14 cellular contexts compared by ENCODE assay signal in the genomic region with DNA sequence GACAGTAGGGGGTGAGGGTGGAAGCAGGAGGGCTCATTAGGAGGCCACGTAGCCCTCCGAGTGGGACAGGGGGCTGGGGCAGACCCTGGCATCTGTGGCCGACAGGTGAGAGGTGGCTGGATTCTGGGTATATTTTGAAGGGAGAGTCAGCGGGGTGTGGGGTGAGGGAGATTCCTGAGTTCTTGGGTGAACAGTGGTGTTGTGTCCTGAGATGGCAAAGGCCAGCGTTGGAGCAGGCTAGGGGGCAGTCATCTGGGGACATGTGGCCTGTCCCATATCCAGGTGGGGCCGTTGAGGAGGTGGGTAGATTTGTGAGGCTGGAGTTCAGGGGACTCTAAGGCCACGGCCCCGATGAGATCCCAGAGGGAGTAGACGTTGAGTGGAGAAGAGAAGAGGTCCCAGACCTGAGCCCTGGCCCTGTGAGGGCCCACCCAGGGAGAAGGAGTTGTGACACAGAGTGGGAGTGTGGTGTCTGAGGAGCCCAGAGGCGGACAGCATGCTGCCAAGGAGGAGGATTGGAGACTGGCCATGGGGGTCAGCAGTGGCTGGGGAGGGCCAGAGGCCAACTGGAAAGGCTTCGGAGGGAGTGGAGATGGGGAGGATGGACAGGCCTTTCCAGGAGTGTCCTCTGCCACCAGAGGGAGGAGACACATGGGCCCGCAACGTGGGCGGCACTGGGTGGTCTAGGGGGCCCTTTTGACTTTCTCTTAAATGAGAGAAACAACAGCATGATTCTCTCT. TPM values are rescaled to one million over a fixed set of nuclear protein-coding genes. Genes with fewer than 3 reads are reported as not detected.
DNase-seq lines count a peak whose midpoint lies in the region; ATAC-seq and TF ChIP-seq lines count a peak whose summit lies in the region.
"Had no signal": no experiment of that assay in that cellular context is flagged by ENCODE, and none has a peak within 500 bp of the region (broad histone marks: within the 10 kb centered on the region; RNA-seq: fewer than 3 reads in every experiment).

No MANE protein-coding gene starts in this region.

- H3F3A ChIP-seq in SU-DHL-6 (ENCODE audit: insufficient read depth), result peaks cover 21% of the 10 kb centered on the region

- no peak for TF ChIP-seq CTCF in SU-DHL-6 (IDR thresholded peaks at IDR 0.05; ENCODE audit: insufficient read depth, low read length, poor library complexity, severe bottlenecking)

- no peaks in the 10 kb centered on the region for H3K79me2 ChIP-seq in SU-DHL-6 (ENCODE audit: insufficient read depth, low read length)

- H3K27ac ChIP-seq in SU-DHL-6 (ENCODE audit: low read depth, low read length) (peak overlapping the region; percentile 71), thymus (ENCODE audit: low read depth) (peak overlapping the region; percentile 47)
- H3K27ac ChIP-seq: heart left ventricle, vagina had no signal

- H3K27ac Mint-ChIP-seq in activated naive CD4-positive, alpha-beta T cell treated with anti-CD3 and anti-CD28 coated beads, Interleukin-2, amount 50 U/mL, for 24 hours, result peak overlapping the region; percentile 76
- H3K27ac Mint-ChIP-seq in effector memory CD8-positive, alpha-beta T cell, result peak overlapping the region; percentile 94

- H3K36me3 Mint-ChIP-seq in activated naive CD4-positive, alpha-beta T cell treated with anti-CD3 and anti-CD28 coated beads, Interleukin-2, amount 50 U/mL, for 24 hours, result no peaks in the 10 kb centered on the region
- H3K36me3 Mint-ChIP-seq in effector memory CD8-positive, alpha-beta T cell (ENCODE audit: insufficient read depth), result no peaks in the 10 kb centered on the region

- H3K4me3 ChIP-seq in SU-DHL-6 (ENCODE audit: insufficient read depth, low read length, poor library complexity, severe bottlenecking) (peak overlapping the region; percentile 32), thymus (ENCODE audit: low read length) (no peak overlapping the region)
- H3K4me3 ChIP-seq: heart left ventricle, vagina had no signal

- H3K9me3 Mint-ChIP-seq in activated naive CD4-positive, alpha-beta T cell treated with anti-CD3 and anti-CD28 coated beads, Interleukin-2, amount 50 U/mL, for 24 hours, result no peaks in the 10 kb centered on the region
- H3K9me3 Mint-ChIP-seq in effector memory CD8-positive, alpha-beta T cell, result no peaks in the 10 kb centered on the region

- no peaks in the 10 kb centered on the region for H3K27me3 ChIP-seq in SU-DHL-6 (ENCODE audit: low read length)
- H3K27me3 ChIP-seq in thymus (ENCODE audit: control insufficient read depth, insufficient read depth), result no peaks in the 10 kb centered on the region
- H3K27me3 ChIP-seq: vagina had no signal

- WGBS in thymus, result 81% methylated on average over 14 of the region's 14 CpGs

- H4K20me1 ChIP-seq in SU-DHL-6 (ENCODE audit: low read depth, low read length), result no peaks in the 10 kb centered on the region

- H3K4me1 ChIP-seq in thymus (ENCODE audit: control insufficient read depth, insufficient read depth, low read length), result peaks cover 17% of the 10 kb centered on the region
- H3K4me1 ChIP-seq: heart left ventricle, vagina had no signal

- H3K9me3 ChIP-seq in SU-DHL-6 (ENCODE audit: insufficient read depth, low read length) (no peaks in the 10 kb centered on the region), thymus (ENCODE audit: control insufficient read depth) (no peaks in the 10 kb centered on the region)
- H3K9me3 ChIP-seq: heart left ventricle, vagina had no signal

- peaks cover 36% of the 10 kb centered on the region for H3K4me1 Mint-ChIP-seq in activated naive CD4-positive, alpha-beta T cell treated with anti-CD3 and anti-CD28 coated beads, Interleukin-2, amount 50 U/mL, for 24 hours
- peaks cover 30 to 35% of the 10 kb centered on the region in 2 donors for H3K4me1 Mint-ChIP-seq in effector memory CD8-positive, alpha-beta T cell (ENCODE audit: low read depth in 2 of 2)

- peak overlapping the region; percentile 59 for H3K4me2 ChIP-seq in SU-DHL-6 (ENCODE audit: low read depth, low read length, poor library complexity, severe bottlenecking)

- no peaks in the 10 kb centered on the region for H3K9me2 ChIP-seq in SU-DHL-6 (replicated peaks; ENCODE audit: insufficient read depth, low read length)

- DNase-seq in activated naive CD4-positive, alpha-beta T cell (lab: John Stamatoyannopoulos, UW), result no peak
- DNase-seq in effector memory CD8-positive, alpha-beta T cell, result peak in 1 of 3 experiments; percentile 14
- DNase-seq in central memory CD4-positive, alpha-beta T cell, result no peak
- DNase-seq in NK-92 (lab: John Stamatoyannopoulos, UW; ENCODE audit: unreplicated experiment) (no peak), NCI-H187 treated with DMSO at 0.1 percent for 48 hours (lab: John Stamatoyannopoulos, UW) (no peak)
- DNase-seq: cortex of kidney, DMS153, heart left ventricle, small intestine had no signal

- H3K36me3 ChIP-seq in SU-DHL-6 (ENCODE audit: low read length) (no peaks in the 10 kb centered on the region), thymus (ENCODE audit: control insufficient read depth, insufficient read depth) (no peaks in the 10 kb centered on the region)
- H3K36me3 ChIP-seq: heart left ventricle, vagina had no signal

- H3K4me3 Mint-ChIP-seq in activated naive CD4-positive, alpha-beta T cell treated with anti-CD3 and anti-CD28 coated beads, Interleukin-2, amount 50 U/mL, for 24 hours, result peak overlapping the region; percentile 62
- H3K4me3 Mint-ChIP-seq in effector memory CD8-positive, alpha-beta T cell, result peak overlapping the region; percentile 79 to 80

- H3K27me3 Mint-ChIP-seq in activated naive CD4-positive, alpha-beta T cell treated with anti-CD3 and anti-CD28 coated beads, Interleukin-2, amount 50 U/mL, for 24 hours, result no peaks in the 10 kb centered on the region
- H3K27me3 Mint-ChIP-seq in effector memory CD8-positive, alpha-beta T cell, result no peaks in the 10 kb centered on the region

- H3K9ac ChIP-seq in SU-DHL-6 (ENCODE audit: low read length), result peak overlapping the region; percentile 38

- H2AFZ ChIP-seq in SU-DHL-6 (ENCODE audit: low read depth, low read length, severe bottlenecking), result peak overlapping the region; percentile 13

- no peak for ATAC-seq in effector memory CD8-positive, alpha-beta T cell (replicated peaks)
- ATAC-seq: heart left ventricle, Right ventricle myocardium inferior had no signal

RNA-seq across cellular contexts. Expression of a gene that starts 19.6 kb away (rescaled TPM):
- polyA plus RNA-seq in thymus, result 1.2 TPM

RNA-seq across cellular contexts. Expression of a gene that starts 59.6 kb away (rescaled TPM):
- 2,778 TPM for polyA plus RNA-seq in thymus
